ENCODE assay signal across 1 cellular context in the genomic region with DNA sequence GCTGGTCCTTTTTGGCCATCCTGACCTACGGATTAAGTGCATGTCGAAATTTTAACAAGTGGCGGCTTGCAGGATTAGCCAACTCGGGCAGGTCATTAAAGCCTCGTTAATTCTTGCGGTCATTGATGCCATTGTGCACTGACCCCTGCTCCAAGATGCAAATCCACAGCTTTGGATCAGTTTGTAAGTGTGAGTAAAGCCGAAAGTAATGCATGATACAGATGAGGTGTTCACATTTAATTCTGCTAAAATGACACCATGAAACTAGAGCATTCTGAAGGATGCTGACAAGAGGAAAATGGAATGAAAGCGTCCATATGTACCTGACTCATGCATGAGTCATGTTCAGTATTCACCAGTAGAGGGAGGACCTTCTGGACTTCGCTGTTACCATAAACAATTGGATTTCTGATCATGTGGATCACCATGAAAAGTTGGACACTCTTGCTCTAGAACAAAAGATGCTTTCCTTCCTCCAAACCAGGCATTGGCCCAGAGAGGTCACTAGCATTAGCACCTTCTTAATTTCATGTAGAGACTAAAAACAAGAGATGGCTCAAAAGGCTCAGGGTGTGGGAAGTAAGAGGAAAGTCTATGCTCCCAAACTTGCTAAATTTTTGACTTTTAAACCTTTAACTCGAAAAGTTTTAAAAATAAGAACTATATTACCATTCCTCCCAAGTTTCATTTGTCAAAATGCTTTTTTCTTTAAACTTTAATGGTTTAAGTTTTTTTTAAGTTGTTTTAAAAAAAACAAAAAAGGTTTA.
A peak's percentile ranks its signal among the peaks of the same experiment; 100 is the strongest.
TF ChIP-seq lines count a peak whose summit lies in the region.

No MANE protein-coding gene starts in this region.

TF ChIP-seq in K562, 482 proteins besides CTCF, POLR2A, EP300 and RAD21 (continued from another document):
- TF ChIP-seq, protein P1, sequence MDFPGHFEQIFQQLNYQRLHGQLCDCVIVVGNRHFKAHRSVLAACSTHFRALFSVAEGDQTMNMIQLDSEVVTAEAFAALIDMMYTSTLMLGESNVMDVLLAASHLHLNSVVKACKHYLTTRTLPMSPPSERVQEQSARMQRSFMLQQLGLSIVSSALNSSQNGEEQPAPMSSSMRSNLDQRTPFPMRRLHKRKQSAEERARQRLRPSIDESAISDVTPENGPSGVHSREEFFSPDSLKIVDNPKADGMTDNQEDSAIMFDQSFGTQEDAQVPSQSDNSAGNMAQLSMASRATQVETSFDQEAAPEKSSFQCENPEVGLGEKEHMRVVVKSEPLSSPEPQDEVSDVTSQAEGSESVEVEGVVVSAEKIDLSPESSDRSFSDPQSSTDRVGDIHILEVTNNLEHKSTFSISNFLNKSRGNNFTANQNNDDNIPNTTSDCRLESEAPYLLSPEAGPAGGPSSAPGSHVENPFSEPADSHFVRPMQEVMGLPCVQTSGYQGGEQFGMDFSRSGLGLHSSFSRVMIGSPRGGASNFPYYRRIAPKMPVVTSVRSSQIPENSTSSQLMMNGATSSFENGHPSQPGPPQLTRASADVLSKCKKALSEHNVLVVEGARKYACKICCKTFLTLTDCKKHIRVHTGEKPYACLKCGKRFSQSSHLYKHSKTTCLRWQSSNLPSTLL (IDR thresholded peaks at IDR 0.05): no peak
- TF ChIP-seq C11orf30 (IDR thresholded peaks at IDR 0.05; ENCODE audit: low read depth): peak; percentile 78
- no peak for TF ChIP-seq SP2 (IDR thresholded peaks at IDR 0.05; ENCODE audit: extremely low read depth, low read depth, low read length, poor library complexity, severe bottlenecking)
- no peak for TF ChIP-seq LARP7 (IDR thresholded peaks at IDR 0.05)
- TF ChIP-seq ZNF316 (IDR thresholded peaks at IDR 0.05): peak; percentile 88
- peak; percentile 43; the same call in 1 of the 2 replicates for TF ChIP-seq CTBP1 (IDR thresholded peaks at IDR 0.05; ENCODE audit: borderline replicate concordance)
